33 cellular contexts compared by ENCODE assay signal in genomic region chr4:52273885-52274284, GRCh38.
"Had no signal": no experiment of that assay in that cellular context is flagged by ENCODE, and none has a peak within 500 bp of the region (broad histone marks: within the 10 kb centered on the region; RNA-seq: fewer than 3 reads in every experiment).

No MANE protein-coding gene starts in this region.

- H3K4me1 Mint-ChIP-seq: activated CD4-positive, alpha-beta memory T cell treated with anti-CD3 and anti-CD28 coated beads, Interleukin-2, amount 10 ng/mL, durations not matched to agents 7 days and 5 days; activated CD4-positive, alpha-beta T cell treated with anti-CD3 and anti-CD28 coated beads for 36 hours; activated CD4-positive, alpha-beta T cell treated with anti-CD3 and anti-CD28 coated beads, Interleukin-2, amount 10 ng/mL, durations not matched to agents 7 days and 5 days; activated CD8-positive, alpha-beta memory T cell treated with anti-CD3 and anti-CD28 coated beads, Interleukin-2, amount 10 ng/mL, durations not matched to agents 7 days and 5 days; activated naive CD4-positive, alpha-beta T cell treated with anti-CD3 and anti-CD28 coated beads, Interleukin-2, amount 10 ng/mL, durations not matched to agents 7 days and 5 days; activated naive CD4-positive, alpha-beta T cell treated with anti-CD3 and anti-CD28 coated beads, Interleukin-2, amount 50 U/mL, for 24 hours; activated naive CD8-positive, alpha-beta T cell treated with anti-CD3 and anti-CD28 coated beads, Interleukin-2, amount 10 ng/mL, durations not matched to agents 7 days and 5 days; activated naive CD8-positive, alpha-beta T cell treated with anti-CD3 and anti-CD28 coated beads, Interleukin-2, amount 50 U/mL, for 24 hours; brain had no signal

- H3K27me3 ChIP-seq: ascending aorta, cardiac muscle cell had no signal

- H3K27ac ChIP-seq: ascending aorta, cardiac muscle cell, WERI-Rb-1 had no signal

- H3K36me3 Mint-ChIP-seq: activated CD8-positive, alpha-beta memory T cell treated with anti-CD3 and anti-CD28 coated beads, Interleukin-2, amount 10 ng/mL, durations not matched to agents 7 days and 5 days; activated naive CD4-positive, alpha-beta T cell treated with anti-CD3 and anti-CD28 coated beads, Interleukin-2, amount 10 ng/mL, durations not matched to agents 7 days and 5 days; activated naive CD4-positive, alpha-beta T cell treated with anti-CD3 and anti-CD28 coated beads, Interleukin-2, amount 50 U/mL, for 24 hours; activated naive CD8-positive, alpha-beta T cell; activated naive CD8-positive, alpha-beta T cell treated with anti-CD3 and anti-CD28 coated beads, Interleukin-2, amount 10 ng/mL, durations not matched to agents 7 days and 5 days; brain had no signal

- H3K36me3 ChIP-seq: ascending aorta, cardiac muscle cell, WERI-Rb-1 had no signal

- DNase-seq: activated CD4-positive, alpha-beta memory T cell treated with anti-CD3 and anti-CD28 coated beads, Interleukin-2, amount 10 ng/mL, durations not matched to agents 7 days and 5 days; activated CD4-positive, alpha-beta T cell treated with anti-CD3 and anti-CD28 coated beads for 1 hour; activated CD4-positive, alpha-beta T cell treated with anti-CD3 and anti-CD28 coated beads for 36 hours; activated CD4-positive, alpha-beta T cell treated with anti-CD3 and anti-CD28 coated beads for 48 hours; activated CD4-positive, alpha-beta T cell treated with anti-CD3 and anti-CD28 coated beads, Interleukin-2, amount 10 ng/mL, durations not matched to agents 7 days and 5 days; activated CD4-positive, alpha-beta T cell treated with anti-CD3 and anti-CD28 coated beads, Interleukin-2, amount 50 U/mL, for 48 hours; activated CD4-positive, CD25-positive, alpha-beta regulatory T cell; activated CD8-positive, alpha-beta memory T cell treated with anti-CD3 and anti-CD28 coated beads for 24 hours; activated CD8-positive, alpha-beta memory T cell treated with anti-CD3 and anti-CD28 coated beads, Interleukin-2, amount 10 ng/mL, durations not matched to agents 7 days and 5 days; activated CD8-positive, alpha-beta memory T cell treated with anti-CD3 and anti-CD28 coated beads, Interleukin-2, amount 50 U/mL, for 48 hours; activated CD8-positive, alpha-beta T cell treated with anti-CD3 and anti-CD28 coated beads, Interleukin-2, amount 10 ng/mL, durations not matched to agents 7 days and 5 days; activated effector memory CD4-positive, alpha-beta T cell treated with Interleukin-2 at 50 U/mL for 16 hours; activated gamma-delta T cell; activated naive CD4-positive, alpha-beta T cell treated with anti-CD3 and anti-CD28 coated beads, Interleukin-2, amount 10 ng/mL, durations not matched to agents 7 days and 5 days; activated naive CD4-positive, alpha-beta T cell treated with Interleukin-2 at 50 U/mL for 16 hours; activated naive CD8-positive, alpha-beta T cell treated with anti-CD3 and anti-CD28 coated beads, Interleukin-2, amount 10 ng/mL, durations not matched to agents 7 days and 5 days; activated naive CD8-positive, alpha-beta T cell treated with anti-CD3 and anti-CD28 coated beads, Interleukin-2, amount 50 U/mL, for 24 hours; activated T-cell treated with anti-CD3 and anti-CD28 coated beads, Interleukin-2, amount 50 U/mL, for 24 hours; activated T-cell treated with anti-CD3 and anti-CD28 coated beads, Interleukin-2, amount 50 U/mL, for 48 hours; amygdala; anterior cingulate cortex; caudate nucleus; T-helper 1 cell; WERI-Rb-1 had no signal

- H3K4me3 ChIP-seq: ascending aorta, cardiac muscle cell had no signal

- H3K27me3 Mint-ChIP-seq: activated CD4-positive, alpha-beta memory T cell treated with anti-CD3 and anti-CD28 coated beads, Interleukin-2, amount 10 ng/mL, durations not matched to agents 7 days and 5 days; activated CD4-positive, alpha-beta T cell treated with anti-CD3 and anti-CD28 coated beads, Interleukin-2, amount 10 ng/mL, durations not matched to agents 7 days and 5 days; activated CD8-positive, alpha-beta memory T cell treated with anti-CD3 and anti-CD28 coated beads, Interleukin-2, amount 10 ng/mL, durations not matched to agents 7 days and 5 days; activated naive CD4-positive, alpha-beta T cell treated with anti-CD3 and anti-CD28 coated beads, Interleukin-2, amount 10 ng/mL, durations not matched to agents 7 days and 5 days; activated naive CD4-positive, alpha-beta T cell treated with anti-CD3 and anti-CD28 coated beads, Interleukin-2, amount 50 U/mL, for 24 hours; activated naive CD8-positive, alpha-beta T cell; activated naive CD8-positive, alpha-beta T cell treated with anti-CD3 and anti-CD28 coated beads, Interleukin-2, amount 10 ng/mL, durations not matched to agents 7 days and 5 days; activated naive CD8-positive, alpha-beta T cell treated with anti-CD3 and anti-CD28 coated beads, Interleukin-2, amount 50 U/mL, for 24 hours; activated T-cell treated with anti-CD3 and anti-CD28 coated beads, Interleukin-2, amount 50 U/mL, for 24 hours; brain had no signal

- H3K27ac Mint-ChIP-seq: activated CD4-positive, alpha-beta memory T cell treated with anti-CD3 and anti-CD28 coated beads, Interleukin-2, amount 10 ng/mL, durations not matched to agents 7 days and 5 days; activated CD4-positive, alpha-beta T cell treated with anti-CD3 and anti-CD28 coated beads for 36 hours; activated CD4-positive, alpha-beta T cell treated with anti-CD3 and anti-CD28 coated beads, Interleukin-2, amount 10 ng/mL, durations not matched to agents 7 days and 5 days; activated CD8-positive, alpha-beta memory T cell treated with anti-CD3 and anti-CD28 coated beads, Interleukin-2, amount 10 ng/mL, durations not matched to agents 7 days and 5 days; activated CD8-positive, alpha-beta T cell treated with anti-CD3 and anti-CD28 coated beads, Interleukin-2, amount 10 ng/mL, durations not matched to agents 7 days and 5 days; activated naive CD4-positive, alpha-beta T cell treated with anti-CD3 and anti-CD28 coated beads, Interleukin-2, amount 10 ng/mL, durations not matched to agents 7 days and 5 days; activated naive CD4-positive, alpha-beta T cell treated with anti-CD3 and anti-CD28 coated beads, Interleukin-2, amount 50 U/mL, for 24 hours; activated naive CD8-positive, alpha-beta T cell; activated naive CD8-positive, alpha-beta T cell treated with anti-CD3 and anti-CD28 coated beads, Interleukin-2, amount 10 ng/mL, durations not matched to agents 7 days and 5 days; activated naive CD8-positive, alpha-beta T cell treated with anti-CD3 and anti-CD28 coated beads, Interleukin-2, amount 50 U/mL, for 24 hours; activated T-cell treated with anti-CD3 and anti-CD28 coated beads, Interleukin-2, amount 50 U/mL, for 24 hours; activated T-helper 2 cell treated with anti-CD3 and anti-CD28 coated beads, Interferon-gamma antibody, Interleukin-2, Interleukin-4, amounts not matched to agents 10 μg/mL and 5 μg/mL and 100 μg/mL, durations not matched to agents 14 hours and 24 hours and 36 hours; T-helper 1 cell treated with Interleukin-12 subunit alpha and Interleukin-12 subunit beta and Interleukin-4 antibody, amounts not matched to agents 30 μg/mL and 1 μg/mL, for 36 hours; WTC11 had no signal

- H3K4me1 ChIP-seq: ascending aorta had no signal

- H3K4me3 Mint-ChIP-seq: activated CD4-positive, alpha-beta memory T cell treated with anti-CD3 and anti-CD28 coated beads, Interleukin-2, amount 10 ng/mL, durations not matched to agents 7 days and 5 days; activated CD4-positive, alpha-beta T cell treated with anti-CD3 and anti-CD28 coated beads for 36 hours; activated CD4-positive, alpha-beta T cell treated with anti-CD3 and anti-CD28 coated beads, Interleukin-2, amount 10 ng/mL, durations not matched to agents 7 days and 5 days; activated CD8-positive, alpha-beta memory T cell treated with anti-CD3 and anti-CD28 coated beads, Interleukin-2, amount 10 ng/mL, durations not matched to agents 7 days and 5 days; activated CD8-positive, alpha-beta T cell treated with anti-CD3 and anti-CD28 coated beads, Interleukin-2, amount 10 ng/mL, durations not matched to agents 7 days and 5 days; activated naive CD4-positive, alpha-beta T cell treated with anti-CD3 and anti-CD28 coated beads, Interleukin-2, amount 10 ng/mL, durations not matched to agents 7 days and 5 days; activated naive CD4-positive, alpha-beta T cell treated with anti-CD3 and anti-CD28 coated beads, Interleukin-2, amount 50 U/mL, for 24 hours; activated naive CD8-positive, alpha-beta T cell; activated naive CD8-positive, alpha-beta T cell treated with anti-CD3 and anti-CD28 coated beads, Interleukin-2, amount 10 ng/mL, durations not matched to agents 7 days and 5 days; activated naive CD8-positive, alpha-beta T cell treated with anti-CD3 and anti-CD28 coated beads, Interleukin-2, amount 50 U/mL, for 24 hours; activated T-cell treated with anti-CD3 and anti-CD28 coated beads, Interleukin-2, amount 50 U/mL, for 24 hours; brain; T-helper 1 cell treated with Interleukin-12 subunit alpha and Interleukin-12 subunit beta and Interleukin-4 antibody, amounts not matched to agents 30 μg/mL and 1 μg/mL, for 36 hours; WTC11 had no signal

- ATAC-seq: activated CD4-positive, alpha-beta T cell treated with anti-CD3 and anti-CD28 coated beads for 36 hours; activated CD4-positive, CD25-positive, alpha-beta regulatory T cell treated with anti-CD3 and anti-CD28 coated beads, Interleukin-2, amount 50 U/mL, for 24 hours; activated CD8-positive, alpha-beta memory T cell treated with anti-CD3 and anti-CD28 coated beads, Interleukin-2, amount 10 ng/mL, durations not matched to agents 7 days and 5 days; activated CD8-positive, alpha-beta T cell treated with anti-CD3 and anti-CD28 coated beads, Interleukin-2, amount 10 ng/mL, durations not matched to agents 7 days and 5 days; activated naive CD8-positive, alpha-beta T cell treated with anti-CD3 and anti-CD28 coated beads, Interleukin-2, amount 50 U/mL, for 24 hours; WTC11 had no signal
